ENCODE assay signal across 7 cellular contexts in genomic region chrX:31589503-31589902, GRCh38.
"Had no signal": no experiment of that assay in that cellular context is flagged by ENCODE, and none has a peak within 500 bp of the region (broad histone marks: within the 10 kb centered on the region; RNA-seq: fewer than 3 reads in every experiment).

No MANE protein-coding gene starts in this region.

- ATAC-seq: GM23338, K562 had no signal

- H3K9me3 Mint-ChIP-seq: GM23338 had no signal

- DNase-seq: H9, HCEC 1CT, IMR-90 had no signal

- H3K27ac Mint-ChIP-seq: GM23338, H9 had no signal

- FAIRE-seq: H54, HTR-8/SVneo, K562 had no signal

- H3K4me2 ChIP-seq: GM23338 had no signal

- H2AFZ ChIP-seq: GM23338 had no signal

- H3K4me3 ChIP-seq: GM23338, K562 had no signal

- H3K4me3 Mint-ChIP-seq: GM23338, H9 had no signal
